Comparison of ENCODE assay signal across 9 cellular contexts in the genomic region with DNA sequence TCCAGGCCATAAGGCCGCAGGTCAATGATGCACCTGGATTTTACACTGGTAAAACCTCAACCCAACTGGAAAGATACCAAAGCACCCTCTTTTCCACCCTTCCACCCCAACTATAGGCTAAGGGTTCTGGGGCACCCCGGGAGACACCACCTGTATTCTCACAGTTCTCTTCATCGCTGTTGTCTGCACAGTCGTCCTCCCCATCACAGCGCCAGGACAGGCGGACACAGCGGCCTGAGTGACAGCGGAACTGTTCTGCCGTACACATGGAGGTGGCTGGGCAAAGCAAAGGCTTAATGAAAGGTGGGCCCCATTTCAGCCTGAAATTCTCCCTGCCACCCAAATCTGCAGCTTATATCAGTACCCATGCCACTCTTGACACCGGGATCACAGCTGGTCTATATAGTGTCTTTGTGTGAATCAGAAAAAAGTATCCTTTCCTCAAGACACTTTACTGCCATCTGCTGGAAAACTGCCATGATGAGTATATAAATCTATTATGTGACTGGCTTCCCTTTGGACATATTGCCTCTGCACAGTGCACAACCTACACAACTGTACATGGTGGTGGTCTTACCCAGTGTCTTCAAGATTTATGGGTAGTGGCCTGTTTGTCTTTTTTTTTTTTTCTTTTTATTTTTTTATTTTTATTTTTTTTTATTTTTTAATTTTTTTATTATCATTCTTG. TPM values are rescaled to one million over a fixed set of nuclear protein-coding genes. Genes with fewer than 3 reads are reported as not detected.
DNase-seq lines count a peak whose midpoint lies in the region; ATAC-seq and TF ChIP-seq lines count a peak whose summit lies in the region.
"Had no signal": no experiment of that assay in that cellular context is flagged by ENCODE, and none has a peak within 500 bp of the region (broad histone marks: within the 10 kb centered on the region; RNA-seq: fewer than 3 reads in every experiment).

No MANE protein-coding gene starts in this region.

- H3K4me3 ChIP-seq in heart right ventricle, result no peak overlapping the region

- peaks cover 0 to 39% (median 0%) of the 10 kb centered on the region in 9 donors for H3K36me3 ChIP-seq in heart right ventricle

- CTCF ChIA-PET in WTC11 (lab: Charles Lee), result interaction anchor here (0.5 to 1.2 kb wide), 3 partner anchors 16 to 808 kb away, joined by 3 to 9 read pairs (median 4); no protein-coding TSS in a partner anchor

- TF ChIP-seq CTCF in heart right ventricle (IDR thresholded peaks at IDR 0.05) (peak in 4 of 9 donors; percentile 13 to 29 (median 23)), WTC11 (IDR thresholded peaks at IDR 0.05) (no peak)

- no peaks in the 10 kb centered on the region for H3K9me3 ChIP-seq in heart right ventricle

- no peak overlapping the region for H3K4me3 Mint-ChIP-seq in WTC11
- H3K4me3 Mint-ChIP-seq: activated T-cell treated with anti-CD3 and anti-CD28 coated beads, Interleukin-2, amount 50 U/mL, for 4 hours had no signal

- H3K27me3 ChIP-seq in heart right ventricle, result no peaks in the 10 kb centered on the region

- no peak overlapping the region for H3K27ac Mint-ChIP-seq in WTC11

- H3K27me3 Mint-ChIP-seq in WTC11 (ENCODE audit: low read depth), result no peaks in the 10 kb centered on the region

- H3K36me3 Mint-ChIP-seq in WTC11, result peaks cover 70% of the 10 kb centered on the region

- H3K4me1 ChIP-seq in heart right ventricle, result peaks cover 0 to 21% (median 2%) of the 10 kb centered on the region in 9 donors

- WGBS in heart right ventricle, 2 donors, result 91 to 94% methylated on average over 10 of the region's 10 CpGs

- POLR2A ChIA-PET in WTC11 (lab: Charles Lee), result no interaction called here

- H3K9me3 Mint-ChIP-seq in WTC11, result peaks cover 6% of the 10 kb centered on the region
- H3K9me3 Mint-ChIP-seq: activated T-cell treated with anti-CD3 and anti-CD28 coated beads, Interleukin-2, amount 50 U/mL, for 4 hours had no signal

- peaks cover 9% of the 10 kb centered on the region; the same call in 1 of the 2 replicates for H3K4me1 Mint-ChIP-seq in WTC11

- peak in 5 of 8 donors; percentile 4 to 55 (median 11) for ATAC-seq in heart right ventricle
- no peak for ATAC-seq in Right ventricle myocardium inferior
- ATAC-seq in WTC11, result 0 out of 2 replicates have a peak, but pooled peaks have one; percentile 30
- no peak for ATAC-seq in HG03108 (IDR thresholded peaks at IDR 0.05; ENCODE audit: unreplicated experiment)

- intact Hi-C loops in heart right ventricle (cut with DNase I) (loop anchor here in 3 of 10 donors (5.0 to 10.0 kb wide), 2 partner anchors 255 to 458 kb away; partner anchors contain the start of gene MYBPC3 (in 2 of the 3)), Right ventricle myocardium inferior (cut with DNase I) (loop anchor here (2.0 kb wide), 1 partner anchor 22 kb away; the partner anchor contains the start of gene LRP4)

- DNase-seq in heart right ventricle, result no peak
- DNase-seq in Right ventricle myocardium inferior (ENCODE audit: missing footprints), result no peak
- peak; percentile 20 for DNase-seq in NCI-H2081 treated with DMSO at 0.1 percent for 48 hours (lab: John Stamatoyannopoulos, UW)
- DNase-seq in WTC11 (ENCODE audit: low spot score), result no peak
- DNase-seq in myocyte (ENCODE audit: low read depth), result peak; percentile 58
- DNase-seq in middle frontal gyrus (ENCODE audit: extremely low spot score, low spot score), result no peak
- no peak for DNase-seq in NCI-H128 (lab: John Stamatoyannopoulos, UW; ENCODE audit: unreplicated experiment)
- DNase-seq: activated T-cell treated with anti-CD3 and anti-CD28 coated beads, Interleukin-2, amount 50 U/mL, for 4 hours had no signal

- H3K27ac ChIP-seq in heart right ventricle, result no peak overlapping the region

TF ChIP-seq in WTC11, 78 proteins besides CTCF, POLR2A, EP300 and RAD21:
- no peak for TF ChIP-seq ZNF317 (CRISPR knock-in tag; IDR thresholded peaks at IDR 0.05; ENCODE audit: borderline replicate concordance, low read depth)
- no peak for TF ChIP-seq ZNF416 (CRISPR knock-in tag; IDR thresholded peaks at IDR 0.05)
- no peak for TF ChIP-seq ZNF232 (CRISPR knock-in tag; IDR thresholded peaks at IDR 0.05)
- no peak for TF ChIP-seq CDX4 (CRISPR knock-in tag; IDR thresholded peaks at IDR 0.05; ENCODE audit: borderline replicate concordance)
- TF ChIP-seq, protein P1, sequence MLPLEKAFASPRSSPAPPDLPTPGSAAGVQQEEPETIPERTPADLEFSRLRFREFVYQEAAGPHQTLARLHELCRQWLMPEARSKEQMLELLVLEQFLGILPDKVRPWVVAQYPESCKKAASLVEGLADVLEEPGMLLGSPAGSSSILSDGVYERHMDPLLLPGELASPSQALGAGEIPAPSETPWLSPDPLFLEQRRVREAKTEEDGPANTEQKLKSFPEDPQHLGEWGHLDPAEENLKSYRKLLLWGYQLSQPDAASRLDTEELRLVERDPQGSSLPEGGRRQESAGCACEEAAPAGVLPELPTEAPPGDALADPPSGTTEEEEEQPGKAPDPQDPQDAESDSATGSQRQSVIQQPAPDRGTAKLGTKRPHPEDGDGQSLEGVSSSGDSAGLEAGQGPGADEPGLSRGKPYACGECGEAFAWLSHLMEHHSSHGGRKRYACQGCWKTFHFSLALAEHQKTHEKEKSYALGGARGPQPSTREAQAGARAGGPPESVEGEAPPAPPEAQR (CRISPR knock-in tag; IDR thresholded peaks at IDR 0.05), result no peak
- TF ChIP-seq, protein P2, sequence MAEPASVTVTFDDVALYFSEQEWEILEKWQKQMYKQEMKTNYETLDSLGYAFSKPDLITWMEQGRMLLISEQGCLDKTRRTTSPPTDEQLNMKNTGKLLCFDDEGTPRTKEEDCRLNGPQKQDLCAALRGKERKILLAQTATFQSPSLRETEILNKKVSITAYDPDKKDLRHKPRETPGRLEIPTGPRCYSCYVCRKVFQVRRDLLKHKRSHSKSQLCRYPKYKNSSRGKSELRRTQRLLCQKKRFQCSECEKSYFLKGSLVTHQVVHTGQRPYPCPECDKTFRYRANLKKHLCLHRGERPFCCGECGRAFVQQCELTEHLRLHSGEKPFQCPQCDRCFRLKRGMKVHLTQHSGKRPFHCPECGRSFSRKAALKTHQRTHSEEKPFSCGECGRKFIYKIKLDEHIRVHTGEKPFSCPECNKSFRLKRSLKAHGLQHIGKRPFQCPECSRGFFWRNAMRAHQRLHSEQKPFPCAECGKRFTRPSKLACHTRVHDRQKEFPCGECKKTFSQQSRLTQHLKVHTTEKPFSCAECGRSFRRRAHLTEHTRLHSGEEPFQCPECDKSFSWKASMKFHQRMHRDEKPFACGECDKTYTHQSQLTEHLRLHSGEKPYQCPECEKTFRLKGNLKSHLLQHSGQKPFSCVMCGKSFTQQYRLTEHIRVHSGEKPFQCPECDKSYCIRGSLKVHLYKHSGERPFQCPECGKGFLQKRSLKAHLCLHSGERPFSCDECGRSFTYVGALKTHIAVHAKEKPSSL (CRISPR knock-in tag; conservative IDR thresholded peaks at IDR 0.05), result no peak
- TF ChIP-seq MXD4 (CRISPR knock-in tag; IDR thresholded peaks at IDR 0.05; ENCODE audit: borderline replicate concordance), result no peak

RNA-seq across cellular contexts. Expression of gene LRP4, which starts 21.5 kb away (rescaled TPM):
- total RNA-seq in heart right ventricle (10 to 100 TPM; 11.5 to 33.2 (median 20.2) TPM), Right ventricle myocardium inferior (17.5 TPM), WTC11 (2021) (27.6 to 39.5 TPM (median 28.0 TPM) in 3 replicates), myocyte (7.6 and 9.6 TPM in 2 replicates)
- 10 to 100 TPM in 1 of 2 donors, 1 to 10 TPM in 1; 6.7 to 10.3 TPM for polyA plus RNA-seq in heart right ventricle
- 15.0 TPM for polyA plus RNA-seq in myocyte (2012)

RNA-seq across cellular contexts. Expression of gene CSTPP1, which starts 39.7 kb away (rescaled TPM):
- 10 to 100 TPM; 12.7 to 19.4 (median 16.7) TPM for total RNA-seq in heart right ventricle
- polyA plus RNA-seq in heart right ventricle, result 10 to 100 TPM; 10.2 to 26.7 TPM
- 11.0 TPM for total RNA-seq in Right ventricle myocardium inferior
- 23.6 to 27.6 TPM (median 27.5 TPM) in 3 replicates for total RNA-seq in WTC11 (2021)
- 20.2 and 22.0 TPM in 2 replicates for total RNA-seq in myocyte
- polyA plus RNA-seq in myocyte (2012), result 38.9 TPM

RNA-seq across cellular contexts. Expression of gene CKAP5, which starts 50.8 kb away (rescaled TPM):
- total RNA-seq in heart right ventricle (100 to 1,000 TPM in 2 of 10 donors, 10 to 100 TPM in 8; 67.7 to 114 (median 82.7) TPM), Right ventricle myocardium inferior (70.3 TPM), WTC11 (2021) (168 to 174 TPM (median 171 TPM) in 3 replicates), myocyte (63.8 and 68.0 TPM in 2 replicates)
- 10 to 100 TPM in 1 of 2 donors, 1 to 10 TPM in 1; 9.6 to 18.7 TPM for polyA plus RNA-seq in heart right ventricle
- 26.2 TPM for polyA plus RNA-seq in myocyte (2012)

Comparison
In these comparisons a context has a peak if more than half of its experiments do, and no peak if none do; other contexts are left out.
1. ATAC-seq: peak in heart right ventricle (5 of 8) and WTC11 (single experiment); none in Right ventricle myocardium inferior (single experiment) and HG03108 (single experiment).
2. DNase-seq: peak in NCI-H2081 treated with DMSO at 0.1 percent for 48 hours (single experiment) and myocyte (single experiment); none in heart right ventricle (0 of 2), Right ventricle myocardium inferior (single experiment), WTC11 (single experiment), middle frontal gyrus (single experiment) and NCI-H128 (single experiment).